ENCODE assay signal across 21 cellular contexts in the genomic region with DNA sequence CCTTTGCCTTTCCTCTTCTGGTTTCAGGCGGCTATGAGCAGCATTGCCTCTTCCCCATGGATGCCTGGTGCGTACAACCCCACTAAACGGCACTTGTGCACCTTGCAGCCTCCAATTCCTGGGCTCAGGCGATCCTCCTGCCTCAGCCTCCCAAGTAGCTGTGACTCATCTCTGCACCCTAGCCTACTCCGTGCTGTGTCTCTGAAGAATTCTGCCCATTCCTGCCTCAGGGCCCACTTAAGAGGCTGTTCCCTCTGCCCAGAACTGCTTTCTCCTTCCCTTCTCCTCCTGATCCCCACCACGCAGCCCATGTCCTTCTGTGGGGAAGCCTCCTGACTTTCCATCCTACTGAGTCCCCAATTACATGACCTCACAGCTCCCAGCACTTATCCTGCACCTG.
DNase-seq lines count a peak whose midpoint lies in the region; ATAC-seq and TF ChIP-seq lines count a peak whose summit lies in the region.
"Had no signal": no experiment of that assay in that cellular context is flagged by ENCODE, and none has a peak within 500 bp of the region (broad histone marks: within the 10 kb centered on the region; RNA-seq: fewer than 3 reads in every experiment).

No MANE protein-coding gene starts in this region.

- H3K27ac ChIP-seq in CD4-positive, CD25-positive, alpha-beta regulatory T cell (ENCODE audit: insufficient read depth, low read length, poor library complexity, severe bottlenecking): no peak overlapping the region
- no peak overlapping the region for H3K27ac ChIP-seq in spleen
- no peak overlapping the region for H3K27ac ChIP-seq in substantia nigra (ENCODE audit: low read depth, low read length, poor library complexity, severe bottlenecking)
- H3K27ac ChIP-seq: BLaER1 had no signal

- H3K4me3 Mint-ChIP-seq in CD4-positive, CD25-positive, alpha-beta regulatory T cell: no peak overlapping the region
- no peak overlapping the region for H3K4me3 Mint-ChIP-seq in activated T-helper 2 cell treated with anti-CD3 and anti-CD28 coated beads, Interferon-gamma antibody, Interleukin-2, Interleukin-4, amounts not matched to agents 10 μg/mL and 5 μg/mL and 100 μg/mL, durations not matched to agents 14 hours and 24 hours and 36 hours (ENCODE audit: low read depth)
- H3K4me3 Mint-ChIP-seq: CD14-positive monocyte; CD8-positive, alpha-beta memory T cell had no signal

- H3K27me3 ChIP-seq in CD4-positive, CD25-positive, alpha-beta regulatory T cell (ENCODE audit: control insufficient read depth, insufficient read depth, low read length): no peaks in the 10 kb centered on the region
- H3K27me3 ChIP-seq in spleen (replicated peaks in 1 of 7): peaks cover 0 to 38% (median 0%) of the 10 kb centered on the region in 7 donors
- H3K27me3 ChIP-seq: BLaER1 had no signal

- H3K9me3 ChIP-seq in CD4-positive, CD25-positive, alpha-beta regulatory T cell (ENCODE audit: control insufficient read depth in 2 of 2, low read length in 2 of 2): no peaks in the 10 kb centered on the region
- H3K9me3 ChIP-seq in spleen: peaks cover 0 to 6% (median 0%) of the 10 kb centered on the region in 8 donors
- H3K9me3 ChIP-seq: BLaER1 had no signal

- intact Hi-C loops in spleen (cut with DNase I; ENCODE audit: low total_unique reads): no loop called here
- intact Hi-C loops in activated T-helper 2 cell treated with anti-CD3 and anti-CD28 coated beads, Interferon-gamma antibody, Interleukin-2, Interleukin-4, amounts not matched to agents 10 μg/mL and 5 μg/mL and 100 μg/mL, durations not matched to agents 14 hours and 24 hours and 36 hours (cut with micrococcal nuclease): no loop called here

- 90 to 96% (median 94%) methylated on average over 6 of the region's 6 CpGs for WGBS in spleen, 5 donors

- ATAC-seq in CD4-positive, CD25-positive, alpha-beta regulatory T cell (ENCODE audit: low read depth in 2 of 2): no peak
- ATAC-seq: GM12878, HCT116 had no signal

- H3K36me3 Mint-ChIP-seq in CD4-positive, CD25-positive, alpha-beta regulatory T cell: no peaks in the 10 kb centered on the region
- H3K36me3 Mint-ChIP-seq in activated T-helper 2 cell treated with anti-CD3 and anti-CD28 coated beads, Interferon-gamma antibody, Interleukin-2, Interleukin-4, amounts not matched to agents 10 μg/mL and 5 μg/mL and 100 μg/mL, durations not matched to agents 14 hours and 24 hours and 36 hours (ENCODE audit: low read depth): no peaks in the 10 kb centered on the region
- H3K36me3 Mint-ChIP-seq: CD14-positive monocyte; CD8-positive, alpha-beta memory T cell had no signal

- peak overlapping the region in 2 of 3 donors; percentile 32 to 33 for H3K27ac Mint-ChIP-seq in CD4-positive, CD25-positive, alpha-beta regulatory T cell
- no peak overlapping the region for H3K27ac Mint-ChIP-seq in activated T-helper 2 cell treated with anti-CD3 and anti-CD28 coated beads, Interferon-gamma antibody, Interleukin-2, Interleukin-4, amounts not matched to agents 10 μg/mL and 5 μg/mL and 100 μg/mL, durations not matched to agents 14 hours and 24 hours and 36 hours
- H3K27ac Mint-ChIP-seq: CD14-positive monocyte had no signal

- H3K4me1 ChIP-seq in CD4-positive, CD25-positive, alpha-beta regulatory T cell (ENCODE audit: control insufficient read depth, insufficient read depth, low read length, poor library complexity, severe bottlenecking): peaks cover 5% of the 10 kb centered on the region
- peaks cover 0 to 10% (median 0%) of the 10 kb centered on the region in 6 donors for H3K4me1 ChIP-seq in spleen

- TF ChIP-seq POLR2A in spleen (IDR thresholded peaks at IDR 0.05): no peak

- H3K36me3 ChIP-seq in CD4-positive, CD25-positive, alpha-beta regulatory T cell (ENCODE audit: control insufficient read depth, insufficient read depth, low read length): no peaks in the 10 kb centered on the region
- no peaks in the 10 kb centered on the region for H3K36me3 ChIP-seq in spleen
- H3K36me3 ChIP-seq: BLaER1 had no signal

- H3K27me3 Mint-ChIP-seq in CD4-positive, CD25-positive, alpha-beta regulatory T cell: peaks cover 6% of the 10 kb centered on the region
- no peaks in the 10 kb centered on the region for H3K27me3 Mint-ChIP-seq in activated T-helper 2 cell treated with anti-CD3 and anti-CD28 coated beads, Interferon-gamma antibody, Interleukin-2, Interleukin-4, amounts not matched to agents 10 μg/mL and 5 μg/mL and 100 μg/mL, durations not matched to agents 14 hours and 24 hours and 36 hours (ENCODE audit: low read depth)

- no peak overlapping the region for H3K4me3 ChIP-seq in CD4-positive, CD25-positive, alpha-beta regulatory T cell (ENCODE audit: low read depth, low read length)
- no peak overlapping the region for H3K4me3 ChIP-seq in spleen
- H3K4me3 ChIP-seq: BLaER1, GM12878 had no signal

- H3K9me3 Mint-ChIP-seq in CD4-positive, CD25-positive, alpha-beta regulatory T cell: no peaks in the 10 kb centered on the region
- no peaks in the 10 kb centered on the region for H3K9me3 Mint-ChIP-seq in activated T-helper 2 cell treated with anti-CD3 and anti-CD28 coated beads, Interferon-gamma antibody, Interleukin-2, Interleukin-4, amounts not matched to agents 10 μg/mL and 5 μg/mL and 100 μg/mL, durations not matched to agents 14 hours and 24 hours and 36 hours
- H3K9me3 Mint-ChIP-seq: CD14-positive monocyte had no signal

- no peak for DNase-seq in CD4-positive, CD25-positive, alpha-beta regulatory T cell
- peak; percentile 38 for DNase-seq in islet precursor cell
- DNase-seq in mucosa of gallbladder (ENCODE audit: low spot score): peak; percentile 6
- peak; percentile 21 for DNase-seq in spleen
- DNase-seq in substantia nigra (lab: John Stamatoyannopoulos, UW): no peak
- DNase-seq in activated T-helper 2 cell treated with anti-CD3 and anti-CD28 coated beads, Interferon-gamma antibody, Interleukin-2, Interleukin-4, amounts not matched to agents 10 μg/mL and 5 μg/mL and 100 μg/mL, durations not matched to agents 14 hours and 24 hours and 36 hours (ENCODE audit: low spot score): no peak
- DNase-seq in NCI-H1092 treated with DMSO at 0.1 percent for 48 hours (lab: John Stamatoyannopoulos, UW): no peak
- no peak for DNase-seq in ecto neural progenitor cell (ENCODE audit: low spot score)
- DNase-seq: 8988T; CD8-positive, alpha-beta memory T cell; COR-L47; DMS 273 treated with DMSO at 0.1 percent for 48 hours; DMS53; DND-41; EL; GOT3; H7 had no signal

- no peak for TF ChIP-seq CTCF in spleen (IDR thresholded peaks at IDR 0.05 in 8 of 11, conservative IDR thresholded peaks at IDR 0.05 in 3 of 11)

- peaks cover 0 to 17% (median 4%) of the 10 kb centered on the region in 4 donors for H3K4me1 Mint-ChIP-seq in CD4-positive, CD25-positive, alpha-beta regulatory T cell
- no peaks in the 10 kb centered on the region for H3K4me1 Mint-ChIP-seq in activated T-helper 2 cell treated with anti-CD3 and anti-CD28 coated beads, Interferon-gamma antibody, Interleukin-2, Interleukin-4, amounts not matched to agents 10 μg/mL and 5 μg/mL and 100 μg/mL, durations not matched to agents 14 hours and 24 hours and 36 hours (ENCODE audit: low read depth)

Comparison
In these comparisons a context has a peak if more than half of its experiments do, and no peak if none do; other contexts are left out.
1. DNase-seq: peak in islet precursor cell (single experiment), mucosa of gallbladder (single experiment) and spleen (single experiment); none in CD4-positive, CD25-positive, alpha-beta regulatory T cell (0 of 3), substantia nigra (0 of 49), activated T-helper 2 cell treated with anti-CD3 and anti-CD28 coated beads, Interferon-gamma antibody, Interleukin-2, Interleukin-4, amounts not matched to agents 10 μg/mL and 5 μg/mL and 100 μg/mL, durations not matched to agents 14 hours and 24 hours and 36 hours (single experiment), NCI-H1092 treated with DMSO at 0.1 percent for 48 hours (single experiment) and ecto neural progenitor cell (single experiment).